Comparison of ENCODE assay signal across 9 cellular contexts in the genomic region with DNA sequence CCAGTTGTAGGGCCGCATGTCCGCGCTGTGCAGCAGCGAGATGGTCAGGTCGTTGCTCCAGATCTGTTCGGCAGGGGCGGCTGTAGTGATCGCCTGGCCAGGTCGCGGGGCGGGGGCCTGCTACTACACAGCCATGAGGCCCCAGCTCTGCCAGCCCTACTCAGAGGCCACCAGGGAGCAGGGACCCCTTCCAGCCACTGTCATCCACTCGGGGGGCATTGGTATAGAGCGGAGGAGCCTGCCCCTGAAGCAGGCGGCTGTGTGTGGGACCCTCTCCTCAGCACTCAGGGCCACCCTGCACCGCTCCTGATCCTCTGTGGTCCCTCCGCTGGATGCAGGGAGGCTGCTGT. TPM values are rescaled to one million over a fixed set of nuclear protein-coding genes. Genes with fewer than 3 reads are reported as not detected.
DNase-seq lines count a peak whose midpoint lies in the region; ATAC-seq and TF ChIP-seq lines count a peak whose summit lies in the region.
"Had no signal": no experiment of that assay in that cellular context is flagged by ENCODE, and none has a peak within 500 bp of the region (broad histone marks: within the 10 kb centered on the region; RNA-seq: fewer than 3 reads in every experiment).

No MANE protein-coding gene starts in this region.

- in situ Hi-C loops in ACHN (cut with HindIII; ENCODE audit: low pct_ligation_motif_present, low pct_unique_long_range_greater_than_20kb, low sequenced_read_pairs), result no loop called here

- DNase-seq in GM23338 (ENCODE audit: low spot score) (no peak), fibroblast of pulmonary artery (ENCODE audit: low read depth) (no peak), ACHN (no peak), Kasumi-1 (lab: John Stamatoyannopoulos, UW) (no peak), NCI-H146 (lab: John Stamatoyannopoulos, UW) (no peak)
- DNase-seq: activated naive CD4-positive, alpha-beta T cell; stimulated activated CD4-positive, alpha-beta T cell treated with anti-CD3 and anti-CD28 coated beads, Interleukin-4, amount 100 ng/mL, for 4 hours had no signal

- 0 out of 2 replicates have a peak, but pooled peaks cover 5% of the 10 kb centered on the region for H3K79me2 ChIP-seq in GM23338 (replicated peaks; ENCODE audit: insufficient read depth)

- no peaks in the 10 kb centered on the region; the same call in 1 of the 2 replicates for H4K20me1 ChIP-seq in GM23338 (replicated peaks; ENCODE audit: insufficient read depth)

- peaks cover 1% of the 10 kb centered on the region; the same call in 1 of the 2 replicates for H3K4me1 ChIP-seq in GM23338 (ENCODE audit: insufficient read depth)

- H3K4me3 ChIP-seq in GM23338 (no peak overlapping the region), fibroblast of pulmonary artery (replicated peaks; ENCODE audit: low read depth, low read length) (peak overlapping the region; percentile 75), skin epidermis (peak overlapping the region in 5 of 7 experiments; percentile 81 to 95 (median 88))

- no peak overlapping the region for H2AFZ ChIP-seq in GM23338

- no peaks in the 10 kb centered on the region for H3K9me3 Mint-ChIP-seq in GM23338

- peak overlapping the region; percentile 21; the same call in 1 of the 3 replicates for H3K4me3 Mint-ChIP-seq in GM23338

- peaks cover 27% of the 10 kb centered on the region for H3K36me3 Mint-ChIP-seq in GM23338 (ENCODE audit: low read depth)

- no peak overlapping the region for H3K27ac ChIP-seq in GM23338 (ENCODE audit: low read depth)
- peak overlapping the region; percentile 97; the same call in 1 of the 2 replicates for H3K27ac ChIP-seq in VCaP
- H3K27ac ChIP-seq in skin epidermis, result peak overlapping the region in 10 of 21 experiments; percentile 90 to 98 (median 94)

- TF ChIP-seq CTCF in GM23338 (conservative IDR thresholded peaks at IDR 0.05; ENCODE audit: low read depth in 2 of 2), result no peak
- TF ChIP-seq CTCF in VCaP (conservative IDR thresholded peaks at IDR 0.05), result no peak
- no peak for TF ChIP-seq CTCF in fibroblast of pulmonary artery (IDR thresholded peaks at IDR 0.05; ENCODE audit: low read length, missing control alignments)

- ATAC-seq in GM23338, result no peak

- no peaks in the 10 kb centered on the region for H3K9me2 ChIP-seq in GM23338 (ENCODE audit: insufficient read depth)

- H3K27ac Mint-ChIP-seq in GM23338, result no peak overlapping the region

- peaks cover 7% of the 10 kb centered on the region for H3K4me1 Mint-ChIP-seq in GM23338

- H3K27me3 ChIP-seq in GM23338 (ENCODE audit: insufficient read depth), result no peaks in the 10 kb centered on the region

- H3K27me3 Mint-ChIP-seq in GM23338 (ENCODE audit: insufficient read depth, low read depth, poor library complexity), result peaks cover 12% of the 10 kb centered on the region

- 0 out of 2 replicates have a peak, but pooled peaks cover 3% of the 10 kb centered on the region for H3F3A ChIP-seq in GM23338 (replicated peaks; ENCODE audit: low read depth)

- H3K36me3 ChIP-seq in GM23338 (ENCODE audit: insufficient read depth), result no peaks in the 10 kb centered on the region

- no peak overlapping the region for H3K4me2 ChIP-seq in GM23338

TF ChIP-seq in GM23338, 12 proteins besides CTCF, POLR2A, EP300 and RAD21 (continues in another document):
- TF ChIP-seq EZH2 (IDR thresholded peaks at IDR 0.05; ENCODE audit: low read depth, unreplicated experiment), result no peak
- no peak for TF ChIP-seq NANOG (IDR thresholded peaks at IDR 0.05; ENCODE audit: borderline replicate concordance)
- TF ChIP-seq POLR2AphosphoS5 (IDR thresholded peaks at IDR 0.05; ENCODE audit: low read depth), result no peak
- TF ChIP-seq ZNF331 (CRISPR knock-in tag; IDR thresholded peaks at IDR 0.05; ENCODE audit: low read depth), result no peak
- no peak for TF ChIP-seq EZH2phosphoT487 (IDR thresholded peaks at IDR 0.05; ENCODE audit: unreplicated experiment)
- no peak for TF ChIP-seq JUNB (IDR thresholded peaks at IDR 0.05; ENCODE audit: unreplicated experiment)
- TF ChIP-seq STAT1 (IDR thresholded peaks at IDR 0.05; ENCODE audit: unreplicated experiment), result no peak
- TF ChIP-seq, protein P1, sequence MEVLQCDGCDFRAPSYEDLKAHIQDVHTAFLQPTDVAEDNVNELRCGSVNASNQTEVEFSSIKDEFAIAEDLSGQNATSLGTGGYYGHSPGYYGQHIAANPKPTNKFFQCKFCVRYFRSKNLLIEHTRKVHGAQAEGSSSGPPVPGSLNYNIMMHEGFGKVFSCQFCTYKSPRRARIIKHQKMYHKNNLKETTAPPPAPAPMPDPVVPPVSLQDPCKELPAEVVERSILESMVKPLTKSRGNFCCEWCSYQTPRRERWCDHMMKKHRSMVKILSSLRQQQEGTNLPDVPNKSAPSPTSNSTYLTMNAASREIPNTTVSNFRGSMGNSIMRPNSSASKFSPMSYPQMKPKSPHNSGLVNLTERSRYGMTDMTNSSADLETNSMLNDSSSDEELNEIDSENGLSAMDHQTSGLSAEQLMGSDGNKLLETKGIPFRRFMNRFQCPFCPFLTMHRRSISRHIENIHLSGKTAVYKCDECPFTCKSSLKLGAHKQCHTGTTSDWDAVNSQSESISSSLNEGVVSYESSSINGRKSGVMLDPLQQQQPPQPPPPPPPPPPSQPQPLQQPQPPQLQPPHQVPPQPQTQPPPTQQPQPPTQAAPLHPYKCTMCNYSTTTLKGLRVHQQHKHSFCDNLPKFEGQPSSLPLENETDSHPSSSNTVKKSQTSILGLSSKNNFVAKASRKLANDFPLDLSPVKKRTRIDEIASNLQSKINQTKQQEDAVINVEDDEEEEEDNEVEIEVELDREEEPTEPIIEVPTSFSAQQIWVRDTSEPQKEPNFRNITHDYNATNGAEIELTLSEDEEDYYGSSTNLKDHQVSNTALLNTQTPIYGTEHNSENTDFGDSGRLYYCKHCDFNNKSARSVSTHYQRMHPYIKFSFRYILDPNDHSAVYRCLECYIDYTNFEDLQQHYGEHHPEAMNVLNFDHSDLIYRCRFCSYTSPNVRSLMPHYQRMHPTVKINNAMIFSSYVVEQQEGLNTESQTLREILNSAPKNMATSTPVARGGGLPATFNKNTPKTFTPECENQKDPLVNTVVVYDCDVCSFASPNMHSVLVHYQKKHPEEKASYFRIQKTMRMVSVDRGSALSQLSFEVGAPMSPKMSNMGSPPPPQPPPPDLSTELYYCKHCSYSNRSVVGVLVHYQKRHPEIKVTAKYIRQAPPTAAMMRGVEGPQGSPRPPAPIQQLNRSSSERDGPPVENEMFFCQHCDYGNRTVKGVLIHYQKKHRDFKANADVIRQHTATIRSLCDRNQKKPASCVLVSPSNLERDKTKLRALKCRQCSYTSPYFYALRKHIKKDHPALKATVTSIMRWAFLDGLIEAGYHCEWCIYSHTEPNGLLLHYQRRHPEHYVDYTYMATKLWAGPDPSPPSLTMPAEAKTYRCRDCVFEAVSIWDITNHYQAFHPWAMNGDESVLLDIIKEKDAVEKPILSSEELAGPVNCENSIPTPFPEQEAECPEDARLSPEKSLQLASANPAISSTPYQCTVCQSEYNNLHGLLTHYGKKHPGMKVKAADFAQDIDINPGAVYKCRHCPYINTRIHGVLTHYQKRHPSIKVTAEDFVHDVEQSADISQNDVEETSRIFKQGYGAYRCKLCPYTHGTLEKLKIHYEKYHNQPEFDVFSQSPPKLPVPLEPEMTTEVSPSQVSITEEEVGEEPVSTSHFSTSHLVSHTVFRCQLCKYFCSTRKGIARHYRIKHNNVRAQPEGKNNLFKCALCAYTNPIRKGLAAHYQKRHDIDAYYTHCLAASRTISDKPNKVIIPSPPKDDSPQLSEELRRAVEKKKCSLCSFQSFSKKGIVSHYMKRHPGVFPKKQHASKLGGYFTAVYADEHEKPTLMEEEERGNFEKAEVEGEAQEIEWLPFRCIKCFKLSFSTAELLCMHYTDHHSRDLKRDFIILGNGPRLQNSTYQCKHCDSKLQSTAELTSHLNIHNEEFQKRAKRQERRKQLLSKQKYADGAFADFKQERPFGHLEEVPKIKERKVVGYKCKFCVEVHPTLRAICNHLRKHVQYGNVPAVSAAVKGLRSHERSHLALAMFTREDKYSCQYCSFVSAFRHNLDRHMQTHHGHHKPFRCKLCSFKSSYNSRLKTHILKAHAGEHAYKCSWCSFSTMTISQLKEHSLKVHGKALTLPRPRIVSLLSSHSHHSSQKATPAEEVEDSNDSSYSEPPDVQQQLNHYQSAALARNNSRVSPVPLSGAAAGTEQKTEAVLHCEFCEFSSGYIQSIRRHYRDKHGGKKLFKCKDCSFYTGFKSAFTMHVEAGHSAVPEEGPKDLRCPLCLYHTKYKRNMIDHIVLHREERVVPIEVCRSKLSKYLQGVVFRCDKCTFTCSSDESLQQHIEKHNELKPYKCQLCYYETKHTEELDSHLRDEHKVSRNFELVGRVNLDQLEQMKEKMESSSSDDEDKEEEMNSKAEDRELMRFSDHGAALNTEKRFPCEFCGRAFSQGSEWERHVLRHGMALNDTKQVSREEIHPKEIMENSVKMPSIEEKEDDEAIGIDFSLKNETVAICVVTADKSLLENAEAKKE (CRISPR knock-in tag; IDR thresholded peaks at IDR 0.05), result no peak
- TF ChIP-seq, protein P2, sequence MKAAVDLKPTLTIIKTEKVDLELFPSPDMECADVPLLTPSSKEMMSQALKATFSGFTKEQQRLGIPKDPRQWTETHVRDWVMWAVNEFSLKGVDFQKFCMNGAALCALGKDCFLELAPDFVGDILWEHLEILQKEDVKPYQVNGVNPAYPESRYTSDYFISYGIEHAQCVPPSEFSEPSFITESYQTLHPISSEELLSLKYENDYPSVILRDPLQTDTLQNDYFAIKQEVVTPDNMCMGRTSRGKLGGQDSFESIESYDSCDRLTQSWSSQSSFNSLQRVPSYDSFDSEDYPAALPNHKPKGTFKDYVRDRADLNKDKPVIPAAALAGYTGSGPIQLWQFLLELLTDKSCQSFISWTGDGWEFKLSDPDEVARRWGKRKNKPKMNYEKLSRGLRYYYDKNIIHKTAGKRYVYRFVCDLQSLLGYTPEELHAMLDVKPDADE (IDR thresholded peaks at IDR 0.05), result no peak

RNA-seq across cellular contexts. Expression of gene FBXW5, which starts 1.7 kb away (rescaled TPM):
- total RNA-seq in GM23338 (2014; rRNA removed; shearing (Covaris generic)), result 102 and 111 TPM in 2 replicates
- polyA plus RNA-seq in GM23338 (2016; fragmentation: Nextera tagmentation; extraction: Ambion mirVana), result 27.0 and 27.9 TPM in 2 replicates

RNA-seq across cellular contexts. Expression of gene C8G, which starts 2.2 kb away (rescaled TPM):
- total RNA-seq in GM23338 (2014; rRNA removed; shearing (Covaris generic)), result not detected in 2 replicates
- not detected in 2 replicates for polyA plus RNA-seq in GM23338 (2016; fragmentation: Nextera tagmentation; extraction: Ambion mirVana)

RNA-seq across cellular contexts. Expression of gene LCN12, which starts 9.2 kb away (rescaled TPM):
- total RNA-seq in GM23338 (2014; rRNA removed; shearing (Covaris generic)), result 0.69 and 2.6 TPM in 2 replicates
- polyA plus RNA-seq in GM23338 (2016; fragmentation: Nextera tagmentation; extraction: Ambion mirVana), result 0.39 and 0.68 TPM in 2 replicates

RNA-seq across cellular contexts. Expression of gene PTGDS, which starts 34.4 kb away (rescaled TPM):
- 1.9 TPM in 1 of 2 replicates, not detected in the other for total RNA-seq in GM23338 (2014; rRNA removed; shearing (Covaris generic))
- 3.1 and 5.9 TPM in 2 replicates for polyA plus RNA-seq in GM23338 (2016; fragmentation: Nextera tagmentation; extraction: Ambion mirVana)

RNA-seq across cellular contexts. Expression of gene LCNL1, which starts 39.9 kb away (rescaled TPM):
- total RNA-seq in GM23338 (2014; rRNA removed; shearing (Covaris generic)), result not detected in 2 replicates
- polyA plus RNA-seq in GM23338 (2016; fragmentation: Nextera tagmentation; extraction: Ambion mirVana), result 0.11 and 0.14 TPM in 2 replicates
